23 cellular contexts compared by ENCODE assay signal in the genomic region with DNA sequence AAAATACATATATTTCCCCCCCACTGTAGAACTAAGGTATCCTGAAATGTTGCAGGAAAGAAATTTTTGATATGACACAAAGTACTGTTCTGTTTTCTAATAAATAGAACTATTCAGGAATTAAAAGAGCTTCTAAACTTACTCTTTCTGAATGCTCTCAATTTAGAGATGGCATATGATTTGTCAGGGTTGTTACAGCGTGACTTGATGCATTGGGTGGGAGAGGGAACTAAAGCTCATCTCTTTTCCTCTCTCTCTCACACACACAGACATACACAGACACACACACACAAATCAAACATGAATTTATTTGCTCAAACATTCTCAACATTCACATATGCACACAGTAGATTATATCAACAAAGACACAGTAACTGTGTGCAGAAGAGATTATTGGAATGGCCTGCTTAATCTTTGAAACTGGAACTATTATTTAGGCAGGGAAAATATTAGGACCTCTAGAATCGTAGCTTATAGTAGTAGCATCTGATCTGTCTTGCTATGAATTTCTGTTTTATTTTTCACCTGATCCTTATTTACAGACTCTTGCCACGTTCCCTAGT.
A peak's percentile ranks its signal among the peaks of the same experiment; 100 is the strongest.
DNase-seq lines count a peak whose midpoint lies in the region; ATAC-seq, FAIRE-seq and TF ChIP-seq lines count a peak whose summit lies in the region.
"Had no signal": no experiment of that assay in that cellular context is flagged by ENCODE, and none has a peak within 500 bp of the region (broad histone marks: within the 10 kb centered on the region; RNA-seq: fewer than 3 reads in every experiment).

No MANE protein-coding gene starts in this region.

- H3K36me3 ChIP-seq in HepG2 (replicated peaks in 1 of 2; ENCODE audit: control insufficient read depth in 1 of 2, insufficient read depth in 2 of 2, low read length in 2 of 2) = no peaks in the 10 kb centered on the region
- no peaks in the 10 kb centered on the region for H3K36me3 ChIP-seq in right lobe of liver
- H3K36me3 ChIP-seq: BLaER1 had no signal

- H3K27ac ChIP-seq in HepG2 (ENCODE audit: extremely low read length, insufficient read depth, low read length) (no peak overlapping the region), right lobe of liver (no peak overlapping the region)
- H3K27ac ChIP-seq: 22Rv1, BLaER1, C4-2B had no signal

- CTCF ChIA-PET in HepG2 (lab: Yijun Ruan, JAX; ENCODE audit: low intra/inter-chr PET ratio, low total read pairs) = no interaction called here

- POLR2A ChIA-PET in HepG2 (lab: Yijun Ruan, JAX) = no interaction called here

- TF ChIP-seq RAD21 in HepG2 (CRISPR knock-in tag; IDR thresholded peaks at IDR 0.05) = no peak

- H3K4me1 ChIP-seq in HepG2 (ENCODE audit: insufficient read depth, low read length) (peaks cover 7% of the 10 kb centered on the region; the same call in 1 of the 2 replicates), right lobe of liver (no peaks in the 10 kb centered on the region)
- H3K4me1 ChIP-seq: BLaER1, Caco-2 had no signal

- DNase-seq in DMS53 (lab: John Stamatoyannopoulos, UW) (peak; percentile 25), DMS53 treated with DMSO at 0.1 percent for 48 hours (lab: John Stamatoyannopoulos, UW; ENCODE audit: unreplicated experiment) (no peak), HepG2 (ENCODE audit: low spot score) (peak; percentile 31), right lobe of liver (no peak), SK-MEL-5 (ENCODE audit: low read depth, low spot score) (peak; percentile 51), foreskin melanocyte (peak; percentile 79), DMS 273 treated with DMSO at 0.1 percent for 48 hours (lab: John Stamatoyannopoulos, UW) (no peak), NCI-H2227 (lab: John Stamatoyannopoulos, UW; ENCODE audit: unreplicated experiment) (no peak)
- DNase-seq: Caco-2; CD4-positive, CD25-positive, alpha-beta regulatory T cell; CD8-positive, alpha-beta T cell; DMS79; EL; GDM1; H9; HFFc6 had no signal

- no peak for FAIRE-seq in HepG2 (lab: Jason Lieb, UNC)
- FAIRE-seq: A204.1, D721Med, GM12878 had no signal

- in situ Hi-C loops in HepG2 (cut with HindIII; ENCODE audit: extremely low pct_ligation_motif_present, low pct_unique_long_range_greater_than_20kb) (no loop called here), SK-MEL-5 (cut with HindIII; ENCODE audit: low pct_unique_long_range_greater_than_20kb, low sequenced_read_pairs) (no loop called here)

- WGBS in HepG2 (ENCODE audit: low lambda C conversion rate) = 0% methylated on average over 3 of the region's 3 CpGs
- WGBS in right lobe of liver (ENCODE audit: insufficient coverage, low coverage, low lambda C conversion rate, missing lambda C conversion rate) = 43% methylated on average over 3 of the region's 3 CpGs

- no peaks in the 10 kb centered on the region for H3K27me3 ChIP-seq in HepG2 (ENCODE audit: control insufficient read depth in 1 of 2, insufficient read depth in 2 of 2, low read length in 2 of 2)
- H3K27me3 ChIP-seq in right lobe of liver = no peaks in the 10 kb centered on the region
- H3K27me3 ChIP-seq: BLaER1 had no signal

- H3K4me3 ChIP-seq in HepG2 (replicated peaks in 1 of 3; ENCODE audit: insufficient read depth in 1 of 3, low read depth in 2 of 3, low read length in 3 of 3) (no peak overlapping the region), right lobe of liver (no peak overlapping the region)
- H3K4me3 ChIP-seq: BLaER1, GM12878, GM23338 had no signal

- H4K20me1 ChIP-seq in HepG2 (ENCODE audit: insufficient read depth, low read length) = no peaks in the 10 kb centered on the region
- H4K20me1 ChIP-seq: BLaER1 had no signal

- BruUV-seq in HepG2 (replicated peaks; lab: Mats Ljungman, UMichigan) = no TSS peak

- H3K9me3 ChIP-seq in HepG2 (ENCODE audit: low read length) (no peaks in the 10 kb centered on the region), right lobe of liver (no peaks in the 10 kb centered on the region)
- H3K9me3 ChIP-seq: Caco-2 had no signal

- TF ChIP-seq POLR2A in HepG2 (IDR thresholded peaks at IDR 0.05; ENCODE audit: insufficient read depth in 1 of 2, low read depth in 2 of 2, low read length in 2 of 2) (no peak), right lobe of liver (IDR thresholded peaks at IDR 0.05) (no peak)

- TF ChIP-seq EP300 in HepG2 (IDR thresholded peaks at IDR 0.05; ENCODE audit: low read depth in 2 of 2, low read length in 2 of 2) (0 out of 4 replicates have a peak, but pooled peaks of 1 of the 2 experiments have one; percentile 24), HepG2 (CRISPR knock-in tag; IDR thresholded peaks at IDR 0.05; ENCODE audit: borderline replicate concordance) (no peak)

- no peak for TF ChIP-seq CTCF in HepG2 (CRISPR knock-in tag; IDR thresholded peaks at IDR 0.05)
- TF ChIP-seq CTCF in right lobe of liver (IDR thresholded peaks at IDR 0.05) = no peak

- H3K9ac ChIP-seq in HepG2 (ENCODE audit: insufficient read depth, low read depth, low read length) = no peak overlapping the region
- H3K9ac ChIP-seq: BLaER1 had no signal

- no peak overlapping the region for H2AFZ ChIP-seq in HepG2 (ENCODE audit: low read length)
- H2AFZ ChIP-seq: GM23338 had no signal

- no peak overlapping the region for H3K4me2 ChIP-seq in HepG2 (ENCODE audit: low read depth, low read length)
- H3K4me2 ChIP-seq: BLaER1, GM23338 had no signal

- no peaks in the 10 kb centered on the region for H3K79me2 ChIP-seq in HepG2 (ENCODE audit: insufficient read depth, low read length)

- intact Hi-C loops in HepG2 (cut with micrococcal nuclease; ENCODE audit: unreplicated experiment) = no loop called here
- intact Hi-C loops in right lobe of liver (cut with DNase I) = no loop called here

- ATAC-seq in HepG2 (peak; percentile 63), right lobe of liver (no peak)
- ATAC-seq: CD8-positive, alpha-beta T cell; GM12878; GM23338 had no signal

TF ChIP-seq in HepG2, 621 proteins besides CTCF, POLR2A, EP300 and RAD21 (continues in another document):
- no peak for TF ChIP-seq REXO4 (CRISPR knock-in tag; IDR thresholded peaks at IDR 0.05; ENCODE audit: borderline replicate concordance)
- no peak for TF ChIP-seq SALL1 (CRISPR knock-in tag; IDR thresholded peaks at IDR 0.05)
- TF ChIP-seq SNAPC2 (CRISPR knock-in tag; IDR thresholded peaks at IDR 0.05) = no peak
- no peak for TF ChIP-seq RFXAP (CRISPR knock-in tag; IDR thresholded peaks at IDR 0.05; ENCODE audit: borderline replicate concordance)
- TF ChIP-seq, protein P1, sequence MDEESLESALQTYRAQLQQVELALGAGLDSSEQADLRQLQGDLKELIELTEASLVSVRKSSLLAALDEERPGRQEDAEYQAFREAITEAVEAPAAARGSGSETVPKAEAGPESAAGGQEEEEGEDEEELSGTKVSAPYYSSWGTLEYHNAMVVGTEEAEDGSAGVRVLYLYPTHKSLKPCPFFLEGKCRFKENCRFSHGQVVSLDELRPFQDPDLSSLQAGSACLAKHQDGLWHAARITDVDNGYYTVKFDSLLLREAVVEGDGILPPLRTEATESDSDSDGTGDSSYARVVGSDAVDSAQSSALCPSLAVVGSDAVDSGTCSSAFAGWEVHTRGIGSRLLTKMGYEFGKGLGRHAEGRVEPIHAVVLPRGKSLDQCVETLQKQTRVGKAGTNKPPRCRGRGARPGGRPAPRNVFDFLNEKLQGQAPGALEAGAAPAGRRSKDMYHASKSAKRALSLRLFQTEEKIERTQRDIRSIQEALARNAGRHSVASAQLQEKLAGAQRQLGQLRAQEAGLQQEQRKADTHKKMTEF (CRISPR knock-in tag; IDR thresholded peaks at IDR 0.05) = no peak
- TF ChIP-seq ZNF350 (CRISPR knock-in tag; IDR thresholded peaks at IDR 0.05; ENCODE audit: borderline replicate concordance, low read depth) = no peak
- no peak for TF ChIP-seq SOX13 (IDR thresholded peaks at IDR 0.05)
- 0 out of 4 replicates have a peak, but pooled peaks of 1 of the 2 experiments have one; percentile 22 for TF ChIP-seq SOX13 (CRISPR knock-in tag; conservative IDR thresholded peaks at IDR 0.05 in 1 of 2, IDR thresholded peaks at IDR 0.05 in 1 of 2)
- TF ChIP-seq ZNF33A (CRISPR knock-in tag; IDR thresholded peaks at IDR 0.05; ENCODE audit: borderline replicate concordance) = no peak
- TF ChIP-seq SNRNP70 (IDR thresholded peaks at IDR 0.05; ENCODE audit: low read depth, low read length) = no peak
- no peak for TF ChIP-seq ZNF883 (CRISPR knock-in tag; IDR thresholded peaks at IDR 0.05; ENCODE audit: not compliant biosample characterization)
- TF ChIP-seq, protein P2, sequence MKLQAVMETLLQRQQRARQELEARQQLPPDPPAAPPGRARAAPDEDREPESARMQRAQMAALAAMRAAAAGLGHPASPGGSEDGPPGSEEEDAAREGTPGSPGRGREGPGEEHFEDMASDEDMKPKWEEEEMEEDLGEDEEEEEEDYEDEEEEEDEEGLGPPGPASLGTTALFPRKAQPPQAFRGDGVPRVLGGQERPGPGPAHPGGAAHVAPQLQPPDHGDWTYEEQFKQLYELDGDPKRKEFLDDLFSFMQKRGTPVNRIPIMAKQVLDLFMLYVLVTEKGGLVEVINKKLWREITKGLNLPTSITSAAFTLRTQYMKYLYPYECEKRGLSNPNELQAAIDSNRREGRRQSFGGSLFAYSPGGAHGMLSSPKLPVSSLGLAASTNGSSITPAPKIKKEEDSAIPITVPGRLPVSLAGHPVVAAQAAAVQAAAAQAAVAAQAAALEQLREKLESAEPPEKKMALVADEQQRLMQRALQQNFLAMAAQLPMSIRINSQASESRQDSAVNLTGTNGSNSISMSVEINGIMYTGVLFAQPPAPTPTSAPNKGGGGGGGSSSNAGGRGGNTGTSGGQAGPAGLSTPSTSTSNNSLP (IDR thresholded peaks at IDR 0.05; ENCODE audit: low read depth, low read length) = peak; percentile 78
- TF ChIP-seq ARHGAP35 (CRISPR knock-in tag; IDR thresholded peaks at IDR 0.05; ENCODE audit: borderline replicate concordance) = no peak

Comparison
In these comparisons a context has a peak if more than half of its experiments do, and no peak if none do; other contexts are left out.
1. DNase-seq: peak in DMS53 (single experiment), HepG2 (single experiment), SK-MEL-5 (single experiment) and foreskin melanocyte (single experiment); none in DMS53 treated with DMSO at 0.1 percent for 48 hours (single experiment), right lobe of liver (0 of 3), DMS 273 treated with DMSO at 0.1 percent for 48 hours (single experiment) and NCI-H2227 (single experiment).